In genomic region chr12:27148791-27149190, GRCh38 we compare ENCODE assay signal across 26 cellular contexts.
A peak's percentile ranks its signal among the peaks of the same experiment; 100 is the strongest.
DNase-seq lines count a peak whose midpoint lies in the region; ATAC-seq and TF ChIP-seq lines count a peak whose summit lies in the region.
"Had no signal": no experiment of that assay in that cellular context is flagged by ENCODE, and none has a peak within 500 bp of the region (broad histone marks: within the 10 kb centered on the region; RNA-seq: fewer than 3 reads in every experiment).

No MANE protein-coding gene starts in this region.

- H3K9me2 ChIP-seq in MM.1S (replicated peaks; ENCODE audit: insufficient read depth, low read length): no peaks in the 10 kb centered on the region

- H3K36me3 ChIP-seq in MM.1S (replicated peaks; ENCODE audit: insufficient read depth, low read length) (no peaks in the 10 kb centered on the region), suprapubic skin (no peaks in the 10 kb centered on the region), MG63 (no peaks in the 10 kb centered on the region)
- H3K36me3 ChIP-seq: BE2C had no signal

- ATAC-seq in GM21529 (IDR thresholded peaks at IDR 0.05; ENCODE audit: unreplicated experiment) (peak; percentile 42), left ventricle myocardium superior (no peak)
- ATAC-seq: Panc1 had no signal

- no peaks in the 10 kb centered on the region for H4K20me1 ChIP-seq in MM.1S (ENCODE audit: insufficient read depth, low read length)

- H3F3A ChIP-seq in MM.1S (ENCODE audit: insufficient read depth, low read length): peaks cover 37% of the 10 kb centered on the region

- H3K4me2 ChIP-seq in MM.1S (ENCODE audit: low read depth, low read length): peak overlapping the region; percentile 85

- no peak overlapping the region for H3K4me3 Mint-ChIP-seq in activated CD4-positive, alpha-beta T cell treated with anti-CD3 and anti-CD28 coated beads, Interleukin-2, amount 10 ng/mL, durations not matched to agents 24 days and 14 days
- H3K4me3 Mint-ChIP-seq: CD14-positive monocyte; CD8-positive, alpha-beta memory T cell; H9 had no signal

- peak overlapping the region; percentile 48 for H3K9ac ChIP-seq in MM.1S (ENCODE audit: low read length)

- H3K79me2 ChIP-seq in MM.1S (ENCODE audit: low read length): no peaks in the 10 kb centered on the region

- peak; percentile 67 for DNase-seq in activated CD4-positive, alpha-beta T cell treated with anti-CD3 and anti-CD28 coated beads, Interleukin-2, amount 10 ng/mL, durations not matched to agents 24 days and 14 days
- DNase-seq in activated CD4-positive, alpha-beta T cell treated with anti-CD3 and anti-CD28 coated beads for 4 hours: no peak
- DNase-seq in GM12865 (ENCODE audit: low read depth) (peak; percentile 53), MM.1S (peak; percentile 49), left ventricle myocardium superior (no peak), suprapubic skin (ENCODE audit: low spot score in 2 of 2) (no peak), MG63 (no peak)
- DNase-seq: BE2C; CD8-positive, alpha-beta memory T cell; DMS 273 treated with DMSO at 0.1 percent for 48 hours; DMS79; EL; GDM1; H9; NCI-H1048; NCI-H1417; NCI-H1694 treated with DMSO at 0.1 percent for 48 hours; NCI-H2081; NCI-H2227 treated with DMSO at 0.1 percent for 48 hours; NCI-H526 treated with DMSO at 0.1 percent for 48 hours; SHP77 treated with DMSO at 0.1 percent for 48 hours had no signal

- no peak overlapping the region for H3K27ac Mint-ChIP-seq in activated CD4-positive, alpha-beta T cell treated with anti-CD3 and anti-CD28 coated beads, Interleukin-2, amount 10 ng/mL, durations not matched to agents 24 days and 14 days
- H3K27ac Mint-ChIP-seq: CD14-positive monocyte; CD8-positive, alpha-beta memory T cell; H9 had no signal

- no peak for TF ChIP-seq POLR2A in suprapubic skin (IDR thresholded peaks at IDR 0.05)

- H3K9me3 ChIP-seq in MM.1S (replicated peaks; ENCODE audit: insufficient read depth, low read length) (no peaks in the 10 kb centered on the region), suprapubic skin (no peaks in the 10 kb centered on the region), MG63 (no peaks in the 10 kb centered on the region)
- H3K9me3 ChIP-seq: BE2C had no signal

- no peak for TF ChIP-seq CTCF in GM12865 (IDR thresholded peaks at IDR 0.05; ENCODE audit: insufficient read depth, low read depth, low read length, missing control alignments)
- TF ChIP-seq CTCF in MM.1S (IDR thresholded peaks at IDR 0.05; ENCODE audit: low read length): no peak
- no peak for TF ChIP-seq CTCF in suprapubic skin (IDR thresholded peaks at IDR 0.05)

- H3K36me3 Mint-ChIP-seq in activated CD4-positive, alpha-beta T cell treated with anti-CD3 and anti-CD28 coated beads, Interleukin-2, amount 10 ng/mL, durations not matched to agents 24 days and 14 days (ENCODE audit: low read depth): no peaks in the 10 kb centered on the region
- H3K36me3 Mint-ChIP-seq: CD14-positive monocyte had no signal

- WGBS in suprapubic skin: 65% methylated on average over 2 of the region's 2 CpGs

- intact Hi-C loops in activated CD4-positive, alpha-beta T cell treated with anti-CD3 and anti-CD28 coated beads, Interleukin-2, amount 10 ng/mL, durations not matched to agents 24 days and 14 days (cut with micrococcal nuclease): no loop called here
- intact Hi-C loops in left ventricle myocardium superior (cut with micrococcal nuclease): loop anchor here (10.0 kb wide), 1 partner anchor 156 kb away; no protein-coding TSS in a partner anchor

- H3K4me3 ChIP-seq in GM12865 (ENCODE audit: low read depth, low read length) (no peak overlapping the region; the same call in 1 of the 2 replicates), MM.1S (ENCODE audit: low read length) (peak overlapping the region; percentile 45), suprapubic skin (no peak overlapping the region), MG63 (no peak overlapping the region)

- H3K4me1 Mint-ChIP-seq in activated CD4-positive, alpha-beta T cell treated with anti-CD3 and anti-CD28 coated beads, Interleukin-2, amount 10 ng/mL, durations not matched to agents 24 days and 14 days: peaks cover 30% of the 10 kb centered on the region

- H3K4me1 ChIP-seq in MM.1S (ENCODE audit: low read length) (peaks cover 52% of the 10 kb centered on the region), suprapubic skin (no peaks in the 10 kb centered on the region)
- H3K4me1 ChIP-seq: BE2C had no signal

- peak overlapping the region; percentile 75 for H3K27ac ChIP-seq in MM.1S (ENCODE audit: low read length)
- no peak overlapping the region for H3K27ac ChIP-seq in suprapubic skin
- H3K27ac ChIP-seq: 22Rv1, RWPE1 had no signal

- no peaks in the 10 kb centered on the region for H3K27me3 ChIP-seq in MM.1S (replicated peaks; ENCODE audit: insufficient read depth, low read length)
- no peaks in the 10 kb centered on the region for H3K27me3 ChIP-seq in suprapubic skin
- no peaks in the 10 kb centered on the region for H3K27me3 ChIP-seq in MG63

- TF ChIP-seq EP300 in suprapubic skin (IDR thresholded peaks at IDR 0.05): no peak

- peaks cover 2% of the 10 kb centered on the region for H3K27me3 Mint-ChIP-seq in activated CD4-positive, alpha-beta T cell treated with anti-CD3 and anti-CD28 coated beads, Interleukin-2, amount 10 ng/mL, durations not matched to agents 24 days and 14 days
- H3K27me3 Mint-ChIP-seq: CD8-positive, alpha-beta memory T cell had no signal

- peak overlapping the region; percentile 38 for H2AFZ ChIP-seq in MM.1S (ENCODE audit: low read length)

- no peaks in the 10 kb centered on the region for H3K9me3 Mint-ChIP-seq in activated CD4-positive, alpha-beta T cell treated with anti-CD3 and anti-CD28 coated beads, Interleukin-2, amount 10 ng/mL, durations not matched to agents 24 days and 14 days
- H3K9me3 Mint-ChIP-seq: CD8-positive, alpha-beta memory T cell; H9 had no signal

Comparison
In these comparisons a context has a peak if more than half of its experiments do, and no peak if none do; other contexts are left out.
1. DNase-seq: peak in activated CD4-positive, alpha-beta T cell treated with anti-CD3 and anti-CD28 coated beads, Interleukin-2, amount 10 ng/mL, durations not matched to agents 24 days and 14 days (single experiment), GM12865 (single experiment) and MM.1S (single experiment); none in activated CD4-positive, alpha-beta T cell treated with anti-CD3 and anti-CD28 coated beads for 4 hours (0 of 2), left ventricle myocardium superior (single experiment), suprapubic skin (0 of 2) and MG63 (single experiment).